In genomic region chr3:133620066-133620784, GRCh38 we compare ENCODE assay signal across 10 cellular contexts. TPM values are rescaled to one million over a fixed set of nuclear protein-coding genes. Genes with fewer than 3 reads are reported as not detected.
DNase-seq lines count a peak whose midpoint lies in the region; ATAC-seq and TF ChIP-seq lines count a peak whose summit lies in the region.
"Had no signal": no experiment of that assay in that cellular context is flagged by ENCODE, and none has a peak within 500 bp of the region (broad histone marks: within the 10 kb centered on the region; RNA-seq: fewer than 3 reads in every experiment).

No MANE protein-coding gene starts in this region.

- H3K36me3 ChIP-seq in psoas muscle (ENCODE audit: insufficient read depth in 1 of 2, low read depth in 1 of 2) (peaks cover 0 to 81% of the 10 kb centered on the region in 2 donors), prostate gland (no peaks in the 10 kb centered on the region)

- intact Hi-C loops in psoas muscle (cut with DNase I), result no loop called here
- intact Hi-C loops in prostate gland (cut with DNase I), result no loop called here

- H3K4me1 ChIP-seq in psoas muscle (no peaks in the 10 kb centered on the region), prostate gland (replicated peaks) (no peaks in the 10 kb centered on the region)

- H3K27me3 ChIP-seq in psoas muscle (ENCODE audit: insufficient read depth in 3 of 3, low read length in 2 of 3) (no peaks in the 10 kb centered on the region), prostate gland (replicated peaks; ENCODE audit: insufficient read depth) (no peaks in the 10 kb centered on the region)

- no peaks in the 10 kb centered on the region for H3K9me3 Mint-ChIP-seq in endothelial cell (ENCODE audit: unreplicated experiment)
- H3K9me3 Mint-ChIP-seq in glutamatergic neuron (ENCODE audit: unreplicated experiment), result no peaks in the 10 kb centered on the region

- no peak for TF ChIP-seq POLR2A in prostate gland (IDR thresholded peaks at IDR 0.05)

- H3K27ac ChIP-seq in psoas muscle (no peak overlapping the region), prostate gland (no peak overlapping the region)

- no peak for TF ChIP-seq CTCF in endothelial cell (IDR thresholded peaks at IDR 0.05; ENCODE audit: unreplicated experiment)
- TF ChIP-seq CTCF in psoas muscle (IDR thresholded peaks at IDR 0.05), result no peak
- TF ChIP-seq CTCF in prostate gland (IDR thresholded peaks at IDR 0.05), result no peak
- TF ChIP-seq CTCF in glutamatergic neuron (IDR thresholded peaks at IDR 0.05; ENCODE audit: partially characterized antibody, unreplicated experiment), result no peak

- DNase-seq in endothelial cell (ENCODE audit: low spot score) (no peak), psoas muscle (no peak), prostate gland (ENCODE audit: low spot score) (no peak), KG1 (lab: John Stamatoyannopoulos, UW) (no peak), glutamatergic neuron (no peak)
- DNase-seq: NCI-H446 had no signal

- peak; percentile 99 for ATAC-seq in GM18870 (IDR thresholded peaks at IDR 0.05; ENCODE audit: unreplicated experiment)
- ATAC-seq in GM21447 (IDR thresholded peaks at IDR 0.05; ENCODE audit: unreplicated experiment), result peak; percentile 98
- peak; percentile 100 for ATAC-seq in HG03103 (IDR thresholded peaks at IDR 0.05; ENCODE audit: low read depth, unreplicated experiment)
- ATAC-seq in psoas muscle, result no peak

- peak overlapping the region; percentile 9 for H3K27ac Mint-ChIP-seq in endothelial cell (ENCODE audit: unreplicated experiment)
- no peak overlapping the region for H3K27ac Mint-ChIP-seq in glutamatergic neuron (ENCODE audit: unreplicated experiment)
- H3K27ac Mint-ChIP-seq: activated naive CD8-positive, alpha-beta T cell had no signal

- H3K36me3 Mint-ChIP-seq in endothelial cell (ENCODE audit: low read depth, unreplicated experiment), result peaks cover 16% of the 10 kb centered on the region
- H3K36me3 Mint-ChIP-seq in glutamatergic neuron (ENCODE audit: unreplicated experiment), result no peaks in the 10 kb centered on the region

- H3K9me3 ChIP-seq in psoas muscle, result no peaks in the 10 kb centered on the region
- no peaks in the 10 kb centered on the region for H3K9me3 ChIP-seq in prostate gland

- WGBS in psoas muscle, 3 donors, result 95 to 97% (median 96%) methylated on average over 13 of the region's 13 CpGs
- WGBS in prostate gland, result 93% methylated on average over 13 of the region's 13 CpGs

- no peak overlapping the region for H3K4me3 ChIP-seq in psoas muscle
- H3K4me3 ChIP-seq in prostate gland, result no peak overlapping the region

- H3K4me3 Mint-ChIP-seq in endothelial cell (ENCODE audit: unreplicated experiment) (no peak overlapping the region), glutamatergic neuron (ENCODE audit: unreplicated experiment) (no peak overlapping the region)
- H3K4me3 Mint-ChIP-seq: activated naive CD8-positive, alpha-beta T cell had no signal

- no peaks in the 10 kb centered on the region for H3K27me3 Mint-ChIP-seq in endothelial cell (ENCODE audit: unreplicated experiment)
- H3K27me3 Mint-ChIP-seq in glutamatergic neuron (ENCODE audit: unreplicated experiment), result peaks cover 1% of the 10 kb centered on the region
- H3K27me3 Mint-ChIP-seq: activated naive CD8-positive, alpha-beta T cell had no signal

- H3K4me1 Mint-ChIP-seq in endothelial cell (ENCODE audit: unreplicated experiment), result peaks cover 8% of the 10 kb centered on the region
- H3K4me1 Mint-ChIP-seq in glutamatergic neuron (ENCODE audit: low read depth, unreplicated experiment), result no peaks in the 10 kb centered on the region

RNA-seq across cellular contexts. Expression of gene TOPBP1, which starts 41.5 kb away (rescaled TPM):
- total RNA-seq in endothelial cell (ENCODE audit: unreplicated experiment) (43.2 TPM), psoas muscle (10 to 100 TPM in 1 of 4 donors, 1 to 10 TPM in 3; 6.7 to 10.5 (median 8.4) TPM), prostate gland (10 to 100 TPM; 15.6 to 25.3 TPM), glutamatergic neuron (ENCODE audit: unreplicated experiment) (33.9 TPM)
- polyA plus RNA-seq in psoas muscle, result 1 to 10 TPM; 5.7 to 8.8 (median 6.7) TPM

RNA-seq across cellular contexts. Expression of gene CDV3, which starts 46.7 kb away (rescaled TPM):
- total RNA-seq in endothelial cell (ENCODE audit: unreplicated experiment) (144 TPM), psoas muscle (100 to 1,000 TPM; 238 to 444 (median 343) TPM), prostate gland (100 to 1,000 TPM in 1 of 2 donors, 10 to 100 TPM in 1; 68.8 to 105 TPM), glutamatergic neuron (ENCODE audit: unreplicated experiment) (91.2 TPM)
- 100 to 1,000 TPM; 175 to 394 (median 291) TPM for polyA plus RNA-seq in psoas muscle

Comparison
In these comparisons a context has a peak if more than half of its experiments do, and no peak if none do; other contexts are left out.
1. ATAC-seq: peak in GM18870 (single experiment), GM21447 (single experiment) and HG03103 (single experiment); none in psoas muscle (0 of 4).